1 cellular context compared by ENCODE assay signal in genomic region chr17:28335201-28335958, GRCh38.
TF ChIP-seq lines count a peak whose summit lies in the region.

A gene with protein sequence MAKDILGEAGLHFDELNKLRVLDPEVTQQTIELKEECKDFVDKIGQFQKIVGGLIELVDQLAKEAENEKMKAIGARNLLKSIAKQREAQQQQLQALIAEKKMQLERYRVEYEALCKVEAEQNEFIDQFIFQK (minus strand): TSS chr17:28335472. CDS start chr17:28331985, 3,487 bp downstream.
A gene with protein sequence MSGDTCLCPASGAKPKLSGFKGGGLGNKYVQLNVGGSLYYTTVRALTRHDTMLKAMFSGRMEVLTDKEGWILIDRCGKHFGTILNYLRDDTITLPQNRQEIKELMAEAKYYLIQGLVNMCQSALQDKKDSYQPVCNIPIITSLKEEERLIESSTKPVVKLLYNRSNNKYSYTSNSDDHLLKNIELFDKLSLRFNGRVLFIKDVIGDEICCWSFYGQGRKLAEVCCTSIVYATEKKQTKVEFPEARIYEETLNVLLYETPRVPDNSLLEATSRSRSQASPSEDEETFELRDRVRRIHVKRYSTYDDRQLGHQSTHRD (plus strand): TSS chr17:28335761. CDS start chr17:28339522, 3,761 bp downstream.

TF ChIP-seq in HepG2, 621 proteins besides CTCF, POLR2A, EP300 and RAD21 (continued from another document and continues in another):
- TF ChIP-seq POGK (CRISPR knock-in tag; conservative IDR thresholded peaks at IDR 0.05) (peak; percentile 80), SP140L (CRISPR knock-in tag; IDR thresholded peaks at IDR 0.05; ENCODE audit: borderline replicate concordance) (no peak), ZNF501 (CRISPR knock-in tag; IDR thresholded peaks at IDR 0.05) (peak; percentile 94), ARID3A (IDR thresholded peaks at IDR 0.05; ENCODE audit: low read depth, low read length) (0 out of 2 replicates have a peak, but pooled peaks have one; percentile 26), MTA1 (CRISPR knock-in tag; IDR thresholded peaks at IDR 0.05; ENCODE audit: borderline replicate concordance) (0 out of 2 replicates have a peak, but pooled peaks have one; percentile 14), TP53 (CRISPR knock-in tag; conservative IDR thresholded peaks at IDR 0.05) (no peak; the same call in 1 of the 2 replicates), FOXP4 (CRISPR knock-in tag; IDR thresholded peaks at IDR 0.05) (peak; percentile 78), ZNF577 (CRISPR knock-in tag; IDR thresholded peaks at IDR 0.05; ENCODE audit: borderline replicate concordance, low read depth) (no peak), ZNF773 (CRISPR knock-in tag; IDR thresholded peaks at IDR 0.05; ENCODE audit: borderline replicate concordance) (no peak), CENPT (CRISPR knock-in tag; IDR thresholded peaks at IDR 0.05; ENCODE audit: low read depth) (no peak), FOXA1 (IDR thresholded peaks at IDR 0.05) (0 out of 2 replicates have a peak, but pooled peaks have one; percentile 39), FOXA1 (CRISPR knock-in tag; IDR thresholded peaks at IDR 0.05) (peak; percentile 99), ZSCAN31 (CRISPR knock-in tag; IDR thresholded peaks at IDR 0.05; ENCODE audit: low read depth) (peak; percentile 14; the same call in 1 of the 2 replicates), JUN (CRISPR knock-in tag; IDR thresholded peaks at IDR 0.05) (peak; percentile 92), TARDBP (CRISPR knock-in tag; IDR thresholded peaks at IDR 0.05) (peak; percentile 81), PTBP1 (IDR thresholded peaks at IDR 0.05; ENCODE audit: low read depth, low read length, poor library complexity, severe bottlenecking) (no peak), YY1 (IDR thresholded peaks at IDR 0.05; ENCODE audit: insufficient read depth, insufficient replicate concordance, low read depth, low read length) (peak; percentile 82), ZNF574 (CRISPR knock-in tag; IDR thresholded peaks at IDR 0.05) (peak; percentile 96), ZSCAN29 (CRISPR knock-in tag; conservative IDR thresholded peaks at IDR 0.05) (peak; percentile 58; the same call in 1 of the 2 replicates), ZNF709 (CRISPR knock-in tag; IDR thresholded peaks at IDR 0.05) (no peak), ZZZ3 (CRISPR knock-in tag; IDR thresholded peaks at IDR 0.05; ENCODE audit: borderline replicate concordance) (no peak; the same call in 1 of the 2 replicates), PITX1 (CRISPR knock-in tag; IDR thresholded peaks at IDR 0.05) (no peak), CREM (IDR thresholded peaks at IDR 0.05) (peak; percentile 100), CREM (CRISPR knock-in tag; IDR thresholded peaks at IDR 0.05) (peak; percentile 72), EZH2 (conservative IDR thresholded peaks at IDR 0.05; ENCODE audit: low read depth, low read length) (no peak), POLR2AphosphoS5 (IDR thresholded peaks at IDR 0.05; ENCODE audit: low read depth, low read length) (peak; percentile 67), HNRNPLL (IDR thresholded peaks at IDR 0.05; ENCODE audit: low read depth, low read length, poor library complexity, severe bottlenecking) (peak; percentile 76), PHF20 (CRISPR knock-in tag; IDR thresholded peaks at IDR 0.05) (peak; percentile 90), ZNF720 (CRISPR knock-in tag; IDR thresholded peaks at IDR 0.05) (no peak), ZNF460 (CRISPR knock-in tag; IDR thresholded peaks at IDR 0.05; ENCODE audit: borderline replicate concordance) (peak; percentile 27; the same call in 1 of the 2 replicates), TMF1 (CRISPR knock-in tag; IDR thresholded peaks at IDR 0.05; ENCODE audit: low read depth) (peak; percentile 59; the same call in 1 of the 2 replicates), ZFP41 (CRISPR knock-in tag; IDR thresholded peaks at IDR 0.05; ENCODE audit: borderline replicate concordance) (no peak), GMEB2 (CRISPR knock-in tag; IDR thresholded peaks at IDR 0.05; ENCODE audit: low read depth) (no peak), ZMYM2 (CRISPR knock-in tag; IDR thresholded peaks at IDR 0.05) (no peak), ZNF772 (CRISPR knock-in tag; IDR thresholded peaks at IDR 0.05) (0 out of 2 replicates have a peak, but pooled peaks have one; percentile 45), ZBTB42 (CRISPR knock-in tag; IDR thresholded peaks at IDR 0.05) (no peak), ZNF121 (CRISPR knock-in tag; IDR thresholded peaks at IDR 0.05) (0 out of 2 replicates have a peak, but pooled peaks have one; percentile 32), ZNF564 (CRISPR knock-in tag; IDR thresholded peaks at IDR 0.05) (no peak; the same call in 1 of the 2 replicates), ZNF496 (CRISPR knock-in tag; IDR thresholded peaks at IDR 0.05; ENCODE audit: insufficient replicate concordance) (no peak)
- TF ChIP-seq, protein P1, sequence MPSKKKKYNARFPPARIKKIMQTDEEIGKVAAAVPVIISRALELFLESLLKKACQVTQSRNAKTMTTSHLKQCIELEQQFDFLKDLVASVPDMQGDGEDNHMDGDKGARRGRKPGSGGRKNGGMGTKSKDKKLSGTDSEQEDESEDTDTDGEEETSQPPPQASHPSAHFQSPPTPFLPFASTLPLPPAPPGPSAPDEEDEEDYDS (CRISPR knock-in tag; IDR thresholded peaks at IDR 0.05) = peak; percentile 58
- TF ChIP-seq, protein P2, sequence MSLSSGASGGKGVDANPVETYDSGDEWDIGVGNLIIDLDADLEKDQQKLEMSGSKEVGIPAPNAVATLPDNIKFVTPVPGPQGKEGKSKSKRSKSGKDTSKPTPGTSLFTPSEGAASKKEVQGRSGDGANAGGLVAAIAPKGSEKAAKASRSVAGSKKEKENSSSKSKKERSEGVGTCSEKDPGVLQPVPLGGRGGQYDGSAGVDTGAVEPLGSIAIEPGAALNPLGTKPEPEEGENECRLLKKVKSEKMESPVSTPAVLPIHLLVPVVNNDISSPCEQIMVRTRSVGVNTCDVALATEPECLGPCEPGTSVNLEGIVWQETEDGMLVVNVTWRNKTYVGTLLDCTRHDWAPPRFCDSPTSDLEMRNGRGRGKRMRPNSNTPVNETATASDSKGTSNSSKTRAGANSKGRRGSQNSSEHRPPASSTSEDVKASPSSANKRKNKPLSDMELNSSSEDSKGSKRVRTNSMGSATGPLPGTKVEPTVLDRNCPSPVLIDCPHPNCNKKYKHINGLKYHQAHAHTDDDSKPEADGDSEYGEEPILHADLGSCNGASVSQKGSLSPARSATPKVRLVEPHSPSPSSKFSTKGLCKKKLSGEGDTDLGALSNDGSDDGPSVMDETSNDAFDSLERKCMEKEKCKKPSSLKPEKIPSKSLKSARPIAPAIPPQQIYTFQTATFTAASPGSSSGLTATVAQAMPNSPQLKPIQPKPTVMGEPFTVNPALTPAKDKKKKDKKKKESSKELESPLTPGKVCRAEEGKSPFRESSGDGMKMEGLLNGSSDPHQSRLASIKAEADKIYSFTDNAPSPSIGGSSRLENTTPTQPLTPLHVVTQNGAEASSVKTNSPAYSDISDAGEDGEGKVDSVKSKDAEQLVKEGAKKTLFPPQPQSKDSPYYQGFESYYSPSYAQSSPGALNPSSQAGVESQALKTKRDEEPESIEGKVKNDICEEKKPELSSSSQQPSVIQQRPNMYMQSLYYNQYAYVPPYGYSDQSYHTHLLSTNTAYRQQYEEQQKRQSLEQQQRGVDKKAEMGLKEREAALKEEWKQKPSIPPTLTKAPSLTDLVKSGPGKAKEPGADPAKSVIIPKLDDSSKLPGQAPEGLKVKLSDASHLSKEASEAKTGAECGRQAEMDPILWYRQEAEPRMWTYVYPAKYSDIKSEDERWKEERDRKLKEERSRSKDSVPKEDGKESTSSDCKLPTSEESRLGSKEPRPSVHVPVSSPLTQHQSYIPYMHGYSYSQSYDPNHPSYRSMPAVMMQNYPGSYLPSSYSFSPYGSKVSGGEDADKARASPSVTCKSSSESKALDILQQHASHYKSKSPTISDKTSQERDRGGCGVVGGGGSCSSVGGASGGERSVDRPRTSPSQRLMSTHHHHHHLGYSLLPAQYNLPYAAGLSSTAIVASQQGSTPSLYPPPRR (CRISPR knock-in tag; IDR thresholded peaks at IDR 0.05; ENCODE audit: borderline replicate concordance) = peak; percentile 43
- TF ChIP-seq, protein P3, sequence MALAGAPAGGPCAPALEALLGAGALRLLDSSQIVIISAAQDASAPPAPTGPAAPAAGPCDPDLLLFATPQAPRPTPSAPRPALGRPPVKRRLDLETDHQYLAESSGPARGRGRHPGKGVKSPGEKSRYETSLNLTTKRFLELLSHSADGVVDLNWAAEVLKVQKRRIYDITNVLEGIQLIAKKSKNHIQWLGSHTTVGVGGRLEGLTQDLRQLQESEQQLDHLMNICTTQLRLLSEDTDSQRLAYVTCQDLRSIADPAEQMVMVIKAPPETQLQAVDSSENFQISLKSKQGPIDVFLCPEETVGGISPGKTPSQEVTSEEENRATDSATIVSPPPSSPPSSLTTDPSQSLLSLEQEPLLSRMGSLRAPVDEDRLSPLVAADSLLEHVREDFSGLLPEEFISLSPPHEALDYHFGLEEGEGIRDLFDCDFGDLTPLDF (CRISPR knock-in tag; IDR thresholded peaks at IDR 0.05) = peak; percentile 54; the same call in 1 of the 2 replicates
- TF ChIP-seq, protein P4, sequence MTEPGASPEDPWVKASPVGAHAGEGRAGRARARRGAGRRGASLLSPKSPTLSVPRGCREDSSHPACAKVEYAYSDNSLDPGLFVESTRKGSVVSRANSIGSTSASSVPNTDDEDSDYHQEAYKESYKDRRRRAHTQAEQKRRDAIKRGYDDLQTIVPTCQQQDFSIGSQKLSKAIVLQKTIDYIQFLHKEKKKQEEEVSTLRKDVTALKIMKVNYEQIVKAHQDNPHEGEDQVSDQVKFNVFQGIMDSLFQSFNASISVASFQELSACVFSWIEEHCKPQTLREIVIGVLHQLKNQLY (CRISPR knock-in tag; IDR thresholded peaks at IDR 0.05) = no peak; the same call in 1 of the 2 replicates
